Comparison of ENCODE assay signal across 19 cellular contexts in genomic region chr1:115710859-115711624, GRCh38. TPM values are rescaled to one million over a fixed set of nuclear protein-coding genes. Genes with fewer than 3 reads are reported as not detected.
A peak's percentile ranks its signal among the peaks of the same experiment; 100 is the strongest.
DNase-seq lines count a peak whose midpoint lies in the region; ATAC-seq and TF ChIP-seq lines count a peak whose summit lies in the region.
"Had no signal": no experiment of that assay in that cellular context is flagged by ENCODE, and none has a peak within 500 bp of the region (broad histone marks: within the 10 kb centered on the region; RNA-seq: fewer than 3 reads in every experiment).

No MANE protein-coding gene starts in this region.

- CTCF ChIA-PET in activated CD4-positive, alpha-beta T cell treated with anti-CD3 and anti-CD28 coated beads for 36 hours (lab: Charles Lee): interaction anchor here (0.6 to 1.7 kb wide), 2 partner anchors 102 to 399 kb away, joined by 4 read pairs; no protein-coding TSS in a partner anchor
- CTCF ChIA-PET in activated CD4-positive, alpha-beta T cell treated with anti-CD3 and anti-CD28 coated beads, Interleukin-2, amount 10 ng/mL, durations not matched to agents 7 days and 5 days (lab: Charles Lee): interaction anchor here (0.6 kb wide), 1 partner anchor 19 kb away, joined by 3 read pairs; no protein-coding TSS in a partner anchor
- CTCF ChIA-PET in PC-9 (lab: Charles Lee): interaction anchor here (0.6 kb wide), 1 partner anchor 15 kb away, joined by 8 read pairs; no protein-coding TSS in a partner anchor

- no peak for TF ChIP-seq CTCF in PC-9 (conservative IDR thresholded peaks at IDR 0.05)

- H3K9me3 ChIP-seq in PC-9 (ENCODE audit: insufficient read depth, low read depth): no peaks in the 10 kb centered on the region
- H3K9me3 ChIP-seq: neutrophil had no signal

- H3K4me1 Mint-ChIP-seq in activated CD4-positive, alpha-beta T cell treated with anti-CD3 and anti-CD28 coated beads for 36 hours: no peaks in the 10 kb centered on the region
- H3K4me1 Mint-ChIP-seq in activated CD4-positive, alpha-beta T cell treated with anti-CD3 and anti-CD28 coated beads, Interleukin-2, amount 10 ng/mL, durations not matched to agents 7 days and 5 days: peaks cover 3% of the 10 kb centered on the region
- H3K4me1 Mint-ChIP-seq: activated naive CD8-positive, alpha-beta T cell treated with anti-CD3 and anti-CD28 coated beads, Interleukin-2, amount 50 U/mL, for 24 hours had no signal

- no peaks in the 10 kb centered on the region for H3K36me3 ChIP-seq in PC-9 (ENCODE audit: low read depth)
- H3K36me3 ChIP-seq: neutrophil, WERI-Rb-1 had no signal

- peak; percentile 26 for ATAC-seq in activated CD4-positive, alpha-beta T cell treated with anti-CD3 and anti-CD28 coated beads for 36 hours
- ATAC-seq: activated naive CD8-positive, alpha-beta T cell treated with anti-CD3 and anti-CD28 coated beads, Interleukin-2, amount 50 U/mL, for 24 hours; CD8-positive, alpha-beta T cell; HCT116 had no signal

- no peak overlapping the region for H2AFZ ChIP-seq in PC-9

- BruUV-seq in PC-9 (replicated peaks; lab: Mats Ljungman, UMichigan): no TSS peak

- peaks cover 10% of the 10 kb centered on the region for H3K27me3 Mint-ChIP-seq in activated CD4-positive, alpha-beta T cell treated with anti-CD3 and anti-CD28 coated beads for 36 hours
- peaks cover 16% of the 10 kb centered on the region for H3K27me3 Mint-ChIP-seq in activated CD4-positive, alpha-beta T cell treated with anti-CD3 and anti-CD28 coated beads, Interleukin-2, amount 10 ng/mL, durations not matched to agents 7 days and 5 days

- H3K4me3 Mint-ChIP-seq in activated CD4-positive, alpha-beta T cell treated with anti-CD3 and anti-CD28 coated beads for 36 hours: no peak overlapping the region
- no peak overlapping the region for H3K4me3 Mint-ChIP-seq in activated CD4-positive, alpha-beta T cell treated with anti-CD3 and anti-CD28 coated beads, Interleukin-2, amount 10 ng/mL, durations not matched to agents 7 days and 5 days
- H3K4me3 Mint-ChIP-seq: activated naive CD8-positive, alpha-beta T cell treated with anti-CD3 and anti-CD28 coated beads, Interleukin-2, amount 50 U/mL, for 24 hours; CD8-positive, alpha-beta T cell had no signal

- H3K36me3 Mint-ChIP-seq in activated CD4-positive, alpha-beta T cell treated with anti-CD3 and anti-CD28 coated beads for 36 hours (ENCODE audit: low read depth): no peaks in the 10 kb centered on the region
- no peaks in the 10 kb centered on the region for H3K36me3 Mint-ChIP-seq in activated CD4-positive, alpha-beta T cell treated with anti-CD3 and anti-CD28 coated beads, Interleukin-2, amount 10 ng/mL, durations not matched to agents 7 days and 5 days (ENCODE audit: low read depth)
- H3K36me3 Mint-ChIP-seq: CD8-positive, alpha-beta T cell had no signal

- DNase-seq in activated CD4-positive, alpha-beta T cell treated with anti-CD3 and anti-CD28 coated beads for 36 hours: no peak
- no peak for DNase-seq in activated CD4-positive, alpha-beta T cell treated with anti-CD3 and anti-CD28 coated beads, Interleukin-2, amount 10 ng/mL, durations not matched to agents 7 days and 5 days
- DNase-seq in PC-9 (peak; percentile 43 to 89), islet precursor cell (peak; percentile 77), ureter (ENCODE audit: low spot score) (peak; percentile 60), DMS153 treated with DMSO at 0.1 percent for 48 hours (lab: John Stamatoyannopoulos, UW; ENCODE audit: unreplicated experiment) (no peak), posterior vena cava (ENCODE audit: low spot score) (no peak)
- DNase-seq in effector CD4-positive, alpha-beta T cell: no peak
- DNase-seq: activated naive CD8-positive, alpha-beta T cell treated with anti-CD3 and anti-CD28 coated beads, Interleukin-2, amount 50 U/mL, for 24 hours; CD8-positive, alpha-beta T cell; NCI-H187; NCI-H748 treated with DMSO at 0.1 percent for 48 hours; stimulated activated CD4-positive, alpha-beta T cell treated with anti-CD3 and anti-CD28 coated beads, Interleukin-2, amount 100 ng/mL, for 24 hours; T-helper 1 cell; WERI-Rb-1 had no signal

- H3K27me3 ChIP-seq in PC-9 (ENCODE audit: insufficient read depth, low read depth): no peaks in the 10 kb centered on the region
- H3K27me3 ChIP-seq: neutrophil had no signal

- intact Hi-C loops in activated CD4-positive, alpha-beta T cell treated with anti-CD3 and anti-CD28 coated beads for 36 hours (cut with DNase I, micrococcal nuclease): no loop called here
- intact Hi-C loops in PC-9 (cut with micrococcal nuclease; ENCODE audit: unreplicated experiment): loop anchor here (5.0 kb wide), 1 partner anchor 104 kb away; no protein-coding TSS in a partner anchor
- intact Hi-C loops in posterior vena cava (cut with DNase I): no loop called here

- H3K9me3 Mint-ChIP-seq in activated CD4-positive, alpha-beta T cell treated with anti-CD3 and anti-CD28 coated beads for 36 hours (ENCODE audit: low read depth): no peaks in the 10 kb centered on the region
- H3K9me3 Mint-ChIP-seq in activated CD4-positive, alpha-beta T cell treated with anti-CD3 and anti-CD28 coated beads, Interleukin-2, amount 10 ng/mL, durations not matched to agents 7 days and 5 days: no peaks in the 10 kb centered on the region
- H3K9me3 Mint-ChIP-seq: activated naive CD8-positive, alpha-beta T cell treated with anti-CD3 and anti-CD28 coated beads, Interleukin-2, amount 50 U/mL, for 24 hours; CD8-positive, alpha-beta T cell had no signal

- no peaks in the 10 kb centered on the region for H4K20me1 ChIP-seq in PC-9 (ENCODE audit: insufficient read depth)

- H3K4me3 ChIP-seq in PC-9: no peak overlapping the region

- H3F3A ChIP-seq in PC-9 (ENCODE audit: insufficient read depth, low read depth): peaks cover 39% of the 10 kb centered on the region

- POLR2A ChIA-PET in activated CD4-positive, alpha-beta T cell treated with anti-CD3 and anti-CD28 coated beads for 36 hours (lab: Charles Lee): interaction anchor here (0.6 to 0.7 kb wide), 2 partner anchors 28 to 267 kb away, joined by 3 to 5 read pairs; no protein-coding TSS in a partner anchor
- POLR2A ChIA-PET in activated CD4-positive, alpha-beta T cell treated with anti-CD3 and anti-CD28 coated beads, Interleukin-2, amount 10 ng/mL, durations not matched to agents 7 days and 5 days (lab: Charles Lee): no interaction called here
- POLR2A ChIA-PET in PC-9 (lab: Charles Lee; ENCODE audit: unreplicated experiment): no interaction called here

- H3K27ac ChIP-seq in PC-9: no peak overlapping the region
- H3K27ac ChIP-seq: neutrophil, WERI-Rb-1 had no signal

- H3K79me2 ChIP-seq in PC-9 (ENCODE audit: low read depth): no peaks in the 10 kb centered on the region

- H3K4me1 ChIP-seq in PC-9 (replicated peaks; ENCODE audit: insufficient read depth): peaks cover 66% of the 10 kb centered on the region

- peak overlapping the region; percentile 37 for H3K4me2 ChIP-seq in PC-9

- no peaks in the 10 kb centered on the region for H3K9me2 ChIP-seq in PC-9 (ENCODE audit: insufficient read depth)

- H3K27ac Mint-ChIP-seq in activated CD4-positive, alpha-beta T cell treated with anti-CD3 and anti-CD28 coated beads for 36 hours: no peak overlapping the region
- no peak overlapping the region for H3K27ac Mint-ChIP-seq in activated CD4-positive, alpha-beta T cell treated with anti-CD3 and anti-CD28 coated beads, Interleukin-2, amount 10 ng/mL, durations not matched to agents 7 days and 5 days
- H3K27ac Mint-ChIP-seq: activated naive CD8-positive, alpha-beta T cell treated with anti-CD3 and anti-CD28 coated beads, Interleukin-2, amount 50 U/mL, for 24 hours; CD8-positive, alpha-beta T cell had no signal

RNA-seq across cellular contexts. Expression of gene CASQ2, which starts 57.5 kb away (rescaled TPM):
- not detected for total RNA-seq in activated CD4-positive, alpha-beta T cell treated with anti-CD3 and anti-CD28 coated beads for 36 hours
- total RNA-seq in activated CD4-positive, alpha-beta T cell treated with anti-CD3 and anti-CD28 coated beads, Interleukin-2, amount 10 ng/mL, durations not matched to agents 7 days and 5 days: not detected
- total RNA-seq in PC-9 (2021) (not detected in 2 replicates), ureter (18.7 TPM), posterior vena cava (100 to 1,000 TPM in 1 of 2 donors, 10 to 100 TPM in 1; 98.7 to 122 TPM)
- total RNA-seq: CD8-positive, alpha-beta T cell; kidney epithelial cell; mononuclear cell had no signal

Comparison
In these comparisons a context has a peak if more than half of its experiments do, and no peak if none do; other contexts are left out.
1. DNase-seq: peak in PC-9 (2 of 2), islet precursor cell (single experiment) and ureter (single experiment); none in activated CD4-positive, alpha-beta T cell treated with anti-CD3 and anti-CD28 coated beads for 36 hours (single experiment), activated CD4-positive, alpha-beta T cell treated with anti-CD3 and anti-CD28 coated beads, Interleukin-2, amount 10 ng/mL, durations not matched to agents 7 days and 5 days (single experiment), DMS153 treated with DMSO at 0.1 percent for 48 hours (single experiment), effector CD4-positive, alpha-beta T cell (single experiment) and posterior vena cava (single experiment).
2. RNA of gene CASQ2, which starts 57.5 kb away (total RNA-seq): 98.7 to 122 TPM in posterior vena cava and 18.7 TPM in ureter (single experiment); not detected in activated CD4-positive, alpha-beta T cell treated with anti-CD3 and anti-CD28 coated beads for 36 hours, not detected in activated CD4-positive, alpha-beta T cell treated with anti-CD3 and anti-CD28 coated beads, Interleukin-2, amount 10 ng/mL, durations not matched to agents 7 days and 5 days and not detected in PC-9; every median in the first group is over 10 times any median in the second.